ENCODE assay signal across 14 cellular contexts in the genomic region with DNA sequence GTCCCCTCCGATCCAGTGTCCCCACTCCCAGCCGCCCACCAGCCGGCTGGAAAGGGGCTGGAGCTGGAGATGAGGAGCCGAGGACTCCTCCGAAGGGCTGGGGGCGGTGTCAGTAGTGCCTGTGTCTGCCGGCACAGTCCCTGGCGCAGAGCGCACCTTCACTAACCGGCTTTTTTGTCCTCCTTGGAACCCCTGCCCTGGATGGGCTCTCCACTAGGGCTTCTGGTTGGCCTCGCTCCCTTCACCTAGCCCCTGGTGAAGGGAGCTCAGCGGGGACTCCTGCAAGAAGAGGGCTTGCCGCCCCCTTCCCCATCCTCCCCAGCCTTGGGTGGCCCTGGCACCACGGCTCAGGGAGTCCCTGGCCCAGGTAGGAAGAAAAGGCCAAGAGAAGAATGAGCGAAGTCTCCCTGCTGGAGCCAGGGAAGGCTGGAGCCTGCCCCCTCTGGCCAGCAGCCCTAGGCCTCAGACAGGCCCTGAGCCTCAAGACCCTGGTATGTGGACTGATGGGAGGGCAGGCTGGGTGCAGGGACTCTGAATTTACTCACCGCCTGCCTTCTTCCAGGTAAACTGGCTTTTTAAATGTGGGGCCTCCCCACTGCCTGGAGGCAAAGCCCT. TPM values are rescaled to one million over a fixed set of nuclear protein-coding genes. Genes with fewer than 3 reads are reported as not detected.
DNase-seq lines count a peak whose midpoint lies in the region; ATAC-seq and TF ChIP-seq lines count a peak whose summit lies in the region.
"Had no signal": no experiment of that assay in that cellular context is flagged by ENCODE, and none has a peak within 500 bp of the region (broad histone marks: within the 10 kb centered on the region; RNA-seq: fewer than 3 reads in every experiment).

No MANE protein-coding gene starts in this region.

- H3K27me3 ChIP-seq in Panc1 (ENCODE audit: control insufficient read depth, insufficient read depth, low read length) (no peaks in the 10 kb centered on the region; the same call in 1 of the 2 replicates), iPS-15b (ENCODE audit: control insufficient read depth, insufficient read depth, low read length) (peaks cover 53% of the 10 kb centered on the region)

- ATAC-seq in Panc1 (peak; percentile 64), GM21447 (IDR thresholded peaks at IDR 0.05; ENCODE audit: unreplicated experiment) (no peak), HG02840 (IDR thresholded peaks at IDR 0.05; ENCODE audit: low FRiP score, unreplicated experiment) (no peak)

- TF ChIP-seq CTCF in Panc1 (IDR thresholded peaks at IDR 0.05) (no peak), progenitor cell of endocrine pancreas (IDR thresholded peaks at IDR 0.05; ENCODE audit: unreplicated experiment) (peak; percentile 36)

- H3K4me1 ChIP-seq in Panc1 (ENCODE audit: control insufficient read depth, insufficient read depth, low read length) (no peaks in the 10 kb centered on the region), iPS-15b (ENCODE audit: control insufficient read depth, insufficient read depth, low read length) (peaks cover 6% of the 10 kb centered on the region)

- H3K27ac Mint-ChIP-seq in progenitor cell of endocrine pancreas, result no peak overlapping the region

- DNase-seq in NCI-H82 (lab: John Stamatoyannopoulos, UW), result peak; percentile 66
- DNase-seq in NCI-H82 treated with DMSO at 0.1 percent for 48 hours (lab: John Stamatoyannopoulos, UW; ENCODE audit: unreplicated experiment), result no peak
- no peak for DNase-seq in Panc1 (ENCODE audit: low read depth, low spot score)
- no peak for DNase-seq in progenitor cell of endocrine pancreas (ENCODE audit: low spot score, unreplicated experiment)
- no peak for DNase-seq in Ammon's horn (ENCODE audit: low spot score)
- DNase-seq: ACHN; activated CD4-positive, alpha-beta T cell treated with anti-CD3 and anti-CD28 coated beads, Interleukin-2, amount 50 U/mL, for 1 hour; activated gamma-delta T cell treated with Interleukin-2 at 50 U/mL for 16 hours; cerebellar nuclear complex; kidney glomerular epithelial cell had no signal

- POLR2A ChIA-PET in Panc1 (lab: Charles Lee), result no interaction called here

- CTCF ChIA-PET in Panc1 (lab: Charles Lee), result interaction anchor here (0.5 kb wide), 1 partner anchor 44 kb away, joined by 8 read pairs; no protein-coding TSS in a partner anchor

- H3K4me3 ChIP-seq in Panc1 (ENCODE audit: low read depth in 2 of 2, low read length in 2 of 2), result no peak overlapping the region
- H3K4me3 ChIP-seq in iPS-15b (ENCODE audit: low read depth, low read length), result peak overlapping the region; percentile 37

- H3K27me3 Mint-ChIP-seq in progenitor cell of endocrine pancreas, result peaks cover 69% of the 10 kb centered on the region

- no peaks in the 10 kb centered on the region for H3K4me1 Mint-ChIP-seq in progenitor cell of endocrine pancreas (ENCODE audit: low read depth)

- in situ Hi-C loops in Panc1 (cut with HindIII; ENCODE audit: low pct_unique_long_range_greater_than_20kb, low sequenced_read_pairs), result no loop called here

- BruUV-seq in Panc1 (replicated peaks; lab: Mats Ljungman, UMichigan), result no TSS peak

- H3K9ac ChIP-seq in iPS-15b (ENCODE audit: low read depth, low read length), result no peak overlapping the region

- H3K36me3 ChIP-seq in Panc1 (ENCODE audit: control insufficient read depth, insufficient read depth, low read length) (no peaks in the 10 kb centered on the region), iPS-15b (ENCODE audit: control insufficient read depth, insufficient read depth, low read length) (no peaks in the 10 kb centered on the region)

- no peak overlapping the region for H3K27ac ChIP-seq in Panc1 (ENCODE audit: low read length)

- H3K9me3 ChIP-seq in Panc1 (ENCODE audit: control insufficient read depth, insufficient read depth, low read depth, low read length) (no peaks in the 10 kb centered on the region), iPS-15b (ENCODE audit: control insufficient read depth, insufficient read depth, low read length) (no peaks in the 10 kb centered on the region)

- peak overlapping the region; percentile 52 for H3K4me3 Mint-ChIP-seq in progenitor cell of endocrine pancreas (ENCODE audit: low read depth)

- H3K9me3 Mint-ChIP-seq in progenitor cell of endocrine pancreas (ENCODE audit: low read depth), result no peaks in the 10 kb centered on the region

- intact Hi-C loops in Panc1 (cut with micrococcal nuclease; ENCODE audit: unreplicated experiment), result no loop called here

- H3K36me3 Mint-ChIP-seq in progenitor cell of endocrine pancreas (ENCODE audit: insufficient read depth), result no peaks in the 10 kb centered on the region

RNA-seq across cellular contexts. Expression of gene ECEL1, which starts 0.6 kb away (rescaled TPM):
- total RNA-seq in Panc1 (2021; ENCODE audit: unreplicated experiment) (2.9 TPM), progenitor cell of endocrine pancreas (2.0 and 2.9 TPM in 2 replicates)
- 5.0 TPM for polyA plus RNA-seq in Panc1 (2012; ENCODE audit: insufficient read length)
- total RNA-seq: Daoy had no signal

RNA-seq across cellular contexts. Expression of gene PRSS56, which starts 32.0 kb away (rescaled TPM):
- total RNA-seq in Panc1 (2021; ENCODE audit: unreplicated experiment) (0.18 TPM), progenitor cell of endocrine pancreas (not detected in 2 replicates)
- polyA plus RNA-seq in Panc1 (2012; ENCODE audit: insufficient read length), result 0.17 TPM
- total RNA-seq: Daoy had no signal

RNA-seq across cellular contexts. Expression of gene ALPI, which starts 32.3 kb away (rescaled TPM):
- total RNA-seq in Panc1 (2021; ENCODE audit: unreplicated experiment), result not detected
- 0.19 TPM for polyA plus RNA-seq in Panc1 (2012; ENCODE audit: insufficient read length)
- not detected in 2 replicates for total RNA-seq in progenitor cell of endocrine pancreas
- total RNA-seq: Daoy had no signal

RNA-seq across cellular contexts. Expression of gene CHRND, which starts 37.8 kb away (rescaled TPM):
- total RNA-seq in Panc1 (2021; ENCODE audit: unreplicated experiment) (not detected), progenitor cell of endocrine pancreas (0.12 TPM in 1 of 2 replicates, not detected in the other)
- not detected for polyA plus RNA-seq in Panc1 (2012; ENCODE audit: insufficient read length)
- total RNA-seq: Daoy had no signal

RNA-seq across cellular contexts. Expression of gene CHRNG, which starts 51.3 kb away (rescaled TPM):
- total RNA-seq in Panc1 (2021; ENCODE audit: unreplicated experiment), result not detected
- polyA plus RNA-seq in Panc1 (2012; ENCODE audit: insufficient read length), result not detected
- 0.42 TPM in 1 of 2 replicates, not detected in the other for total RNA-seq in progenitor cell of endocrine pancreas
- total RNA-seq: Daoy had no signal
